ENCODE assay signal across 23 cellular contexts in the genomic region with DNA sequence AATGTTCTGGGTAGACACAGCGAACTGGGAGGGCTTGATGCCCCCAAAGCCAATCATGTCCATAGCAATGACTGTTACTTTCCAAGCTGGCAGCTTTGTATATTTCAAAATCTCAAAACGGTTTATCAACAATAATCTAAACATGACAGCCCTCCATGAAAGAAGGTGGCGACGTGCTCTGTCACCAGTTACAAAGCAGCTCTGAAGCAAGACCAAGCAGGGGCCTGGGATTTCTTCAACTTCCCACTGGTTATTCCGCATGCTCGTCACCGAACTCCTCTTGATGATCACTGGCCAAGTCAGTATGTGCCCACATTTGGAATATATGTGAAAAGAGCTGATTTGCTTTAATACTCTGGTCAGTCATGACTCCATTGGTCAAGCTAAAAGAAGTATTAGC.
"Had no signal": no experiment of that assay in that cellular context is flagged by ENCODE, and none has a peak within 500 bp of the region (broad histone marks: within the 10 kb centered on the region; RNA-seq: fewer than 3 reads in every experiment).

No MANE protein-coding gene starts in this region.

- H3K9me3 ChIP-seq: ascending aorta, breast epithelium, gastrocnemius medialis, heart right ventricle, thyroid gland had no signal

- DNase-seq: activated B cell treated with CpG ODN at 0.5 μM for 24 hours; activated CD4-positive, alpha-beta T cell treated with anti-CD3 and anti-CD28 coated beads for 48 hours; activated CD8-positive, alpha-beta T cell treated with anti-CD3 and anti-CD28 coated beads for 36 hours; activated naive CD4-positive, alpha-beta T cell treated with Interleukin-2 at 50 U/mL for 16 hours; activated naive CD8-positive, alpha-beta T cell treated with anti-CD3 and anti-CD28 coated beads, Interleukin-2, amount 50 U/mL, for 24 hours; activated T-cell treated with anti-CD3 and anti-CD28 coated beads, Interleukin-2, amount 50 U/mL, for 24 hours; cerebellar nuclear complex; effector CD4-positive, alpha-beta T cell; gastrocnemius medialis; heart right ventricle; immature natural killer cell; kidney glomerular epithelial cell; left ventricle myocardium superior; naive thymus-derived CD4-positive, alpha-beta T cell; stimulated activated CD4-positive, alpha-beta T cell treated with anti-CD3 and anti-CD28 coated beads, Interleukin-12 subunit alpha, Interleukin-12 subunit beta, amount 100 ng/mL, for 4 hours; stimulated activated CD4-positive, alpha-beta T cell treated with anti-CD3 and anti-CD28 coated beads, Interleukin-1b, Interleukin-23, amount 100 ng/mL, for 48 hours; stimulated activated CD8-positive, alpha-beta memory T cell treated with anti-CD3 and anti-CD28 coated beads, Interleukin-4, amount 100 ng/mL, for 48 hours; stimulated activated naive CD4-positive, alpha-beta T cell; SW 1271; T-helper 2 cell; thyroid gland had no signal

- H3K27me3 ChIP-seq: ascending aorta, breast epithelium, gastrocnemius medialis, heart right ventricle, thyroid gland had no signal

- H3K36me3 ChIP-seq: breast epithelium had no signal

- H3K27ac ChIP-seq: ascending aorta, breast epithelium, gastrocnemius medialis, thyroid gland had no signal

- H3K4me1 ChIP-seq: ascending aorta, breast epithelium had no signal

- H3K4me3 ChIP-seq: ascending aorta, breast epithelium, gastrocnemius medialis, heart right ventricle, thyroid gland had no signal
